In the genomic region with DNA sequence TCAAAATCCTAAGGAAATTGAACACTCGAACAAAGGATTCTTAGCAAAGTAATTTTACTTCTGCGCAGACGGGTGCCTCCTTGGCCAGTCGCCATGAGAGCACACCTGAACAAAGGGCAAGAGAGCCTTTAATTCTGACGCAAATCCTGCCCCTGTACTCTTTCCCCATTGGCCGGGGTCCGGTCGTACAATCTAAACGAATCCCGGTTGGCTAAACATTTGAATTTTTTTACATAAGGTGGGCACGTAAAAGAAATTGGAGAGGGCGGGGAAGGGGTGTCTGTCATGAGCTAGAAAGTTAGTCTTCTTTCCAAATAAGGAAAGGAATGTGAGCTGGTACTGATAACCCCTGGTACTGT, we compare ENCODE assay signal across 9 cellular contexts. TPM values are rescaled to one million over a fixed set of nuclear protein-coding genes. Genes with fewer than 3 reads are reported as not detected.
DNase-seq lines count a peak whose midpoint lies in the region; ATAC-seq, FAIRE-seq and TF ChIP-seq lines count a peak whose summit lies in the region.
"Had no signal": no experiment of that assay in that cellular context is flagged by ENCODE, and none has a peak within 500 bp of the region (broad histone marks: within the 10 kb centered on the region; RNA-seq: fewer than 3 reads in every experiment).

No MANE protein-coding gene starts in this region.

- H3K36me3 ChIP-seq in bronchial epithelial cell (ENCODE audit: control insufficient read depth, insufficient read depth, low read length), result no peaks in the 10 kb centered on the region

- H3K27me3 Mint-ChIP-seq in nephron (ENCODE audit: low read depth), result peaks cover 38% of the 10 kb centered on the region

- H3K36me3 Mint-ChIP-seq in nephron (ENCODE audit: low read depth), result no peaks in the 10 kb centered on the region

- peak overlapping the region; percentile 79 to 91 (median 82) for H3K27ac Mint-ChIP-seq in nephron

- no peak for DNase-seq in GM19239 (ENCODE audit: insufficient read length, low spot score)
- DNase-seq in NCI-H2196 (lab: John Stamatoyannopoulos, UW; ENCODE audit: unreplicated experiment), result peak; percentile 31
- DNase-seq in bronchial epithelial cell (ENCODE audit: low read depth), result peak; percentile 88
- DNase-seq in hepatic stellate cell (ENCODE audit: low spot score), result no peak
- DNase-seq in sciatic nerve (ENCODE audit: low spot score), result no peak

- no peaks in the 10 kb centered on the region for H3K9me3 Mint-ChIP-seq in nephron

- H3K4me3 Mint-ChIP-seq in nephron, result peak overlapping the region; percentile 58 to 76 (median 68)

- no peaks in the 10 kb centered on the region for H3K27me3 ChIP-seq in bronchial epithelial cell (ENCODE audit: control insufficient read depth, insufficient read depth, low read length)

- no peak overlapping the region for H3K4me3 ChIP-seq in bronchial epithelial cell (ENCODE audit: low read depth, low read length)

- ATAC-seq in GM21529 (IDR thresholded peaks at IDR 0.05; ENCODE audit: unreplicated experiment) (no peak), sciatic nerve (no peak), SK-N-SH treated with all-trans-retinoic acid at 6 μM for 48 hours (no peak)

- H3K4me1 Mint-ChIP-seq in nephron, result peaks cover 16% of the 10 kb centered on the region

- TF ChIP-seq CTCF in bronchial epithelial cell (IDR thresholded peaks at IDR 0.05; ENCODE audit: insufficient read depth, low read length, severe bottlenecking), result no peak
- TF ChIP-seq CTCF in nephron (IDR thresholded peaks at IDR 0.05; ENCODE audit: unreplicated experiment in 3 of 3), result no peak

- intact Hi-C loops in sciatic nerve (cut with DNase I), result no loop called here

- FAIRE-seq in GM19239 (lab: Jason Lieb, UNC) (peak; percentile 61), bronchial epithelial cell (lab: Jason Lieb, UNC) (no peak)

TF ChIP-seq in SK-N-SH treated with all-trans-retinoic acid at 6 μM for 48 hours, 23 proteins besides CTCF, POLR2A, EP300 and RAD21:
- no peak for TF ChIP-seq ISL1 (CRISPR knock-in tag; IDR thresholded peaks at IDR 0.05)
- no peak for TF ChIP-seq RARB (CRISPR knock-in tag; IDR thresholded peaks at IDR 0.05)
- no peak for TF ChIP-seq POU6F1 (CRISPR knock-in tag; IDR thresholded peaks at IDR 0.05; ENCODE audit: borderline replicate concordance, low read depth)
- TF ChIP-seq PPARA (CRISPR knock-in tag; IDR thresholded peaks at IDR 0.05; ENCODE audit: borderline replicate concordance), result no peak
- TF ChIP-seq, protein P1, sequence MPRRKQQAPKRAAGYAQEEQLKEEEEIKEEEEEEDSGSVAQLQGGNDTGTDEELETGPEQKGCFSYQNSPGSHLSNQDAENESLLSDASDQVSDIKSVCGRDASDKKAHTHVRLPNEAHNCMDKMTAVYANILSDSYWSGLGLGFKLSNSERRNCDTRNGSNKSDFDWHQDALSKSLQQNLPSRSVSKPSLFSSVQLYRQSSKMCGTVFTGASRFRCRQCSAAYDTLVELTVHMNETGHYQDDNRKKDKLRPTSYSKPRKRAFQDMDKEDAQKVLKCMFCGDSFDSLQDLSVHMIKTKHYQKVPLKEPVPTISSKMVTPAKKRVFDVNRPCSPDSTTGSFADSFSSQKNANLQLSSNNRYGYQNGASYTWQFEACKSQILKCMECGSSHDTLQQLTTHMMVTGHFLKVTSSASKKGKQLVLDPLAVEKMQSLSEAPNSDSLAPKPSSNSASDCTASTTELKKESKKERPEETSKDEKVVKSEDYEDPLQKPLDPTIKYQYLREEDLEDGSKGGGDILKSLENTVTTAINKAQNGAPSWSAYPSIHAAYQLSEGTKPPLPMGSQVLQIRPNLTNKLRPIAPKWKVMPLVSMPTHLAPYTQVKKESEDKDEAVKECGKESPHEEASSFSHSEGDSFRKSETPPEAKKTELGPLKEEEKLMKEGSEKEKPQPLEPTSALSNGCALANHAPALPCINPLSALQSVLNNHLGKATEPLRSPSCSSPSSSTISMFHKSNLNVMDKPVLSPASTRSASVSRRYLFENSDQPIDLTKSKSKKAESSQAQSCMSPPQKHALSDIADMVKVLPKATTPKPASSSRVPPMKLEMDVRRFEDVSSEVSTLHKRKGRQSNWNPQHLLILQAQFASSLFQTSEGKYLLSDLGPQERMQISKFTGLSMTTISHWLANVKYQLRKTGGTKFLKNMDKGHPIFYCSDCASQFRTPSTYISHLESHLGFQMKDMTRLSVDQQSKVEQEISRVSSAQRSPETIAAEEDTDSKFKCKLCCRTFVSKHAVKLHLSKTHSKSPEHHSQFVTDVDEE (CRISPR knock-in tag; IDR thresholded peaks at IDR 0.05), result no peak
- no peak for TF ChIP-seq ARNTL (CRISPR knock-in tag; IDR thresholded peaks at IDR 0.05; ENCODE audit: borderline replicate concordance, low read depth)
- TF ChIP-seq ZC3H10 (CRISPR knock-in tag; IDR thresholded peaks at IDR 0.05), result no peak
- TF ChIP-seq OSR1 (CRISPR knock-in tag; IDR thresholded peaks at IDR 0.05), result no peak
- TF ChIP-seq, protein P2, sequence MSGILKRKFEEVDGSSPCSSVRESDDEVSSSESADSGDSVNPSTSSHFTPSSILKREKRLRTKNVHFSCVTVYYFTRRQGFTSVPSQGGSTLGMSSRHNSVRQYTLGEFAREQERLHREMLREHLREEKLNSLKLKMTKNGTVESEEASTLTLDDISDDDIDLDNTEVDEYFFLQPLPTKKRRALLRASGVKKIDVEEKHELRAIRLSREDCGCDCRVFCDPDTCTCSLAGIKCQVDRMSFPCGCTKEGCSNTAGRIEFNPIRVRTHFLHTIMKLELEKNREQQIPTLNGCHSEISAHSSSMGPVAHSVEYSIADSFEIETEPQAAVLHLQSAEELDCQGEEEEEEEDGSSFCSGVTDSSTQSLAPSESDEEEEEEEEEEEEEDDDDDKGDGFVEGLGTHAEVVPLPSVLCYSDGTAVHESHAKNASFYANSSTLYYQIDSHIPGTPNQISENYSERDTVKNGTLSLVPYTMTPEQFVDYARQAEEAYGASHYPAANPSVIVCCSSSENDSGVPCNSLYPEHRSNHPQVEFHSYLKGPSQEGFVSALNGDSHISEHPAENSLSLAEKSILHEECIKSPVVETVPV (CRISPR knock-in tag; IDR thresholded peaks at IDR 0.05), result no peak
- no peak for TF ChIP-seq GLIS3 (CRISPR knock-in tag; IDR thresholded peaks at IDR 0.05)
- TF ChIP-seq, protein P3, sequence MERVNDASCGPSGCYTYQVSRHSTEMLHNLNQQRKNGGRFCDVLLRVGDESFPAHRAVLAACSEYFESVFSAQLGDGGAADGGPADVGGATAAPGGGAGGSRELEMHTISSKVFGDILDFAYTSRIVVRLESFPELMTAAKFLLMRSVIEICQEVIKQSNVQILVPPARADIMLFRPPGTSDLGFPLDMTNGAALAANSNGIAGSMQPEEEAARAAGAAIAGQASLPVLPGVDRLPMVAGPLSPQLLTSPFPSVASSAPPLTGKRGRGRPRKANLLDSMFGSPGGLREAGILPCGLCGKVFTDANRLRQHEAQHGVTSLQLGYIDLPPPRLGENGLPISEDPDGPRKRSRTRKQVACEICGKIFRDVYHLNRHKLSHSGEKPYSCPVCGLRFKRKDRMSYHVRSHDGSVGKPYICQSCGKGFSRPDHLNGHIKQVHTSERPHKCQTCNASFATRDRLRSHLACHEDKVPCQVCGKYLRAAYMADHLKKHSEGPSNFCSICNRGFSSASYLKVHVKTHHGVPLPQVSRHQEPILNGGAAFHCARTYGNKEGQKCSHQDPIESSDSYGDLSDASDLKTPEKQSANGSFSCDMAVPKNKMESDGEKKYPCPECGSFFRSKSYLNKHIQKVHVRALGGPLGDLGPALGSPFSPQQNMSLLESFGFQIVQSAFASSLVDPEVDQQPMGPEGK (CRISPR knock-in tag; IDR thresholded peaks at IDR 0.05; ENCODE audit: borderline replicate concordance), result no peak
- TF ChIP-seq ZNF8 (CRISPR knock-in tag; IDR thresholded peaks at IDR 0.05), result no peak
- no peak for TF ChIP-seq BACH2 (CRISPR knock-in tag; IDR thresholded peaks at IDR 0.05; ENCODE audit: borderline replicate concordance)
- TF ChIP-seq ZFP30 (CRISPR knock-in tag; IDR thresholded peaks at IDR 0.05), result no peak
- TF ChIP-seq TOX (CRISPR knock-in tag; IDR thresholded peaks at IDR 0.05; ENCODE audit: borderline replicate concordance), result no peak
- no peak for TF ChIP-seq ZFP3 (CRISPR knock-in tag; IDR thresholded peaks at IDR 0.05)
- TF ChIP-seq ESRRG (CRISPR knock-in tag; IDR thresholded peaks at IDR 0.05), result no peak
- no peak for TF ChIP-seq TCF4 (CRISPR knock-in tag; IDR thresholded peaks at IDR 0.05; ENCODE audit: borderline replicate concordance)

RNA-seq across cellular contexts. Expression of gene IL22RA1, which starts 8.2 kb away (rescaled TPM):
- 0.26 and 1.5 TPM in 2 replicates for total RNA-seq in bronchial epithelial cell
- total RNA-seq in sciatic nerve, result not detected
- total RNA-seq: osteocyte had no signal

RNA-seq across cellular contexts. Expression of gene IFNLR1, which starts 35.9 kb away (rescaled TPM):
- total RNA-seq in bronchial epithelial cell, result 4.5 and 5.5 TPM in 2 replicates
- total RNA-seq in sciatic nerve, result 0.49 TPM

RNA-seq across cellular contexts. Expression of gene MYOM3, which starts 39.2 kb away (rescaled TPM):
- under 0.01 and 0.13 TPM in 2 replicates for total RNA-seq in bronchial epithelial cell
- 0.62 TPM for total RNA-seq in sciatic nerve
- total RNA-seq: osteocyte had no signal

Comparison
In these comparisons a context has a peak if more than half of its experiments do, and no peak if none do; other contexts are left out.
1. DNase-seq: peak in NCI-H2196 (single experiment) and bronchial epithelial cell (single experiment); none in GM19239 (single experiment), hepatic stellate cell (single experiment) and sciatic nerve (single experiment).